ENCODE assay signal across 8 cellular contexts in genomic region chr16:1330931-1331711, GRCh38. TPM values are rescaled to one million over a fixed set of nuclear protein-coding genes. Genes with fewer than 3 reads are reported as not detected.
DNase-seq lines count a peak whose midpoint lies in the region; ATAC-seq, FAIRE-seq and TF ChIP-seq lines count a peak whose summit lies in the region.

No MANE protein-coding gene starts in this region.

- 42 to 47% methylated on average over 18 to 22 of the region's 22 CpGs for WGBS in tibial nerve, 2 donors

- DNase-seq in activated T-cell treated with anti-CD3 and anti-CD28 coated beads, Interleukin-2, amount 50 U/mL, for 4 hours: no peak
- DNase-seq in activated T-cell treated with anti-CD3 and anti-CD28 coated beads, Interleukin-2, amount 50 U/mL, for 72 hours: no peak
- no peak for DNase-seq in astrocyte (ENCODE audit: low read depth)
- peak in 1 of 2 donors; percentile 35 for DNase-seq in memory B cell (ENCODE audit: low spot score in 2 of 2)
- no peak for DNase-seq in tibial nerve (ENCODE audit: low spot score in 2 of 2)
- DNase-seq in ureter (ENCODE audit: low spot score): no peak
- no peak for DNase-seq in stimulated activated CD8-positive, alpha-beta memory T cell treated with anti-CD3 and anti-CD28 coated beads, Interleukin-4, amount 100 ng/mL, for 48 hours
- DNase-seq in NAMALWA (ENCODE audit: low spot score): no peak

- H3K27ac Mint-ChIP-seq in activated T-cell treated with anti-CD3 and anti-CD28 coated beads, Interleukin-2, amount 50 U/mL, for 72 hours: no peak overlapping the region
- H3K27ac Mint-ChIP-seq in astrocyte (ENCODE audit: unreplicated experiment) (no peak overlapping the region), memory B cell (peak overlapping the region; percentile 97)

- H3K27me3 Mint-ChIP-seq in activated T-cell treated with anti-CD3 and anti-CD28 coated beads, Interleukin-2, amount 50 U/mL, for 4 hours (ENCODE audit: low read depth): peaks cover 18% of the 10 kb centered on the region
- H3K27me3 Mint-ChIP-seq in activated T-cell treated with anti-CD3 and anti-CD28 coated beads, Interleukin-2, amount 50 U/mL, for 72 hours (ENCODE audit: low read depth): peaks cover 35% of the 10 kb centered on the region
- peaks cover 26% of the 10 kb centered on the region for H3K27me3 Mint-ChIP-seq in astrocyte (ENCODE audit: low read depth, unreplicated experiment)
- no peaks in the 10 kb centered on the region for H3K27me3 Mint-ChIP-seq in memory B cell

- H3K4me3 ChIP-seq in astrocyte (ENCODE audit: insufficient read depth, low read depth, low read length) (no peak overlapping the region), tibial nerve (peak overlapping the region in 3 of 4 donors; percentile 0 to 41 (median 23))

- no peak for ATAC-seq in activated T-cell treated with anti-CD3 and anti-CD28 coated beads, Interleukin-2, amount 50 U/mL, for 4 hours
- ATAC-seq in activated T-cell treated with anti-CD3 and anti-CD28 coated beads, Interleukin-2, amount 50 U/mL, for 72 hours (replicated peaks in 1 of 2): no peak
- ATAC-seq in memory B cell (ENCODE audit: low read depth): no peak

- H3K9me3 ChIP-seq in astrocyte (ENCODE audit: insufficient read depth, low read depth, low read length) (peaks cover 4% of the 10 kb centered on the region), tibial nerve (peaks cover 0 to 10% (median 0%) of the 10 kb centered on the region in 4 donors)

- no peak overlapping the region for H3K9ac ChIP-seq in astrocyte (ENCODE audit: low read length)

- no peak overlapping the region for H2AFZ ChIP-seq in astrocyte (ENCODE audit: low read depth, low read length)

- H3K4me1 ChIP-seq in astrocyte (ENCODE audit: insufficient read depth, low read length) (peaks cover 11% of the 10 kb centered on the region), tibial nerve (peaks cover 0 to 36% (median 22%) of the 10 kb centered on the region in 4 donors)

- H3K36me3 Mint-ChIP-seq in activated T-cell treated with anti-CD3 and anti-CD28 coated beads, Interleukin-2, amount 50 U/mL, for 4 hours (ENCODE audit: insufficient read depth): peaks cover 4% of the 10 kb centered on the region
- H3K36me3 Mint-ChIP-seq in activated T-cell treated with anti-CD3 and anti-CD28 coated beads, Interleukin-2, amount 50 U/mL, for 72 hours (ENCODE audit: insufficient read depth in 2 of 2): peaks cover 0 to 2% of the 10 kb centered on the region in 2 donors
- H3K36me3 Mint-ChIP-seq in astrocyte (ENCODE audit: low read depth, unreplicated experiment): no peaks in the 10 kb centered on the region
- H3K36me3 Mint-ChIP-seq in memory B cell: no peaks in the 10 kb centered on the region

- no peaks in the 10 kb centered on the region for H3K36me3 ChIP-seq in astrocyte (ENCODE audit: insufficient read depth, low read length)
- peaks cover 0 to 23% (median 0%) of the 10 kb centered on the region in 3 donors for H3K36me3 ChIP-seq in tibial nerve

- H4K20me1 ChIP-seq in astrocyte (ENCODE audit: insufficient read depth, low read length): peaks cover 7% of the 10 kb centered on the region

- no peak for FAIRE-seq in astrocyte (lab: Jason Lieb, UNC)

- peak overlapping the region; percentile 46 for H3K4me2 ChIP-seq in astrocyte (ENCODE audit: low read length)

- H3K27ac ChIP-seq in astrocyte (ENCODE audit: low read depth, low read length) (no peak overlapping the region), tibial nerve (peak overlapping the region in 2 of 4 donors; percentile 26 to 68)

- peaks cover 16% of the 10 kb centered on the region for H3K4me1 Mint-ChIP-seq in activated T-cell treated with anti-CD3 and anti-CD28 coated beads, Interleukin-2, amount 50 U/mL, for 4 hours (ENCODE audit: low read depth)
- H3K4me1 Mint-ChIP-seq in activated T-cell treated with anti-CD3 and anti-CD28 coated beads, Interleukin-2, amount 50 U/mL, for 72 hours (ENCODE audit: low read depth): peaks cover 21% of the 10 kb centered on the region
- H3K4me1 Mint-ChIP-seq in astrocyte (ENCODE audit: low read depth, unreplicated experiment) (no peaks in the 10 kb centered on the region), memory B cell (peaks cover 8% of the 10 kb centered on the region)

- no peaks in the 10 kb centered on the region for H3K9me3 Mint-ChIP-seq in activated T-cell treated with anti-CD3 and anti-CD28 coated beads, Interleukin-2, amount 50 U/mL, for 4 hours
- H3K9me3 Mint-ChIP-seq in activated T-cell treated with anti-CD3 and anti-CD28 coated beads, Interleukin-2, amount 50 U/mL, for 72 hours: no peaks in the 10 kb centered on the region
- H3K9me3 Mint-ChIP-seq in astrocyte (ENCODE audit: unreplicated experiment) (peaks cover 3% of the 10 kb centered on the region), memory B cell (no peaks in the 10 kb centered on the region)

- peak overlapping the region; percentile 49 for H3K4me3 Mint-ChIP-seq in activated T-cell treated with anti-CD3 and anti-CD28 coated beads, Interleukin-2, amount 50 U/mL, for 4 hours
- peak overlapping the region in 1 of 2 donors; percentile 7 for H3K4me3 Mint-ChIP-seq in activated T-cell treated with anti-CD3 and anti-CD28 coated beads, Interleukin-2, amount 50 U/mL, for 72 hours
- H3K4me3 Mint-ChIP-seq in astrocyte (ENCODE audit: unreplicated experiment): no peak overlapping the region
- peak overlapping the region; percentile 84 for H3K4me3 Mint-ChIP-seq in memory B cell

- H3K79me2 ChIP-seq in astrocyte (ENCODE audit: insufficient read depth, low read length): no peaks in the 10 kb centered on the region

- H3K27me3 ChIP-seq in astrocyte (ENCODE audit: insufficient read depth, low read length) (peaks cover 41% of the 10 kb centered on the region), tibial nerve (peaks cover 3 to 60% of the 10 kb centered on the region in 2 donors)

- TF ChIP-seq CTCF in astrocyte (IDR thresholded peaks at IDR 0.05; ENCODE audit: insufficient read depth, low read depth, low read length) (no peak), tibial nerve (IDR thresholded peaks at IDR 0.05) (no peak)

- TF ChIP-seq EP300 in tibial nerve (IDR thresholded peaks at IDR 0.05): no peak

- no peak for TF ChIP-seq POLR2A in tibial nerve (IDR thresholded peaks at IDR 0.05)

RNA-seq across cellular contexts. Expression of gene BAIAP3, which starts 2.3 kb away (rescaled TPM):
- total RNA-seq in activated T-cell treated with anti-CD3 and anti-CD28 coated beads, Interleukin-2, amount 50 U/mL, for 4 hours: under 1 TPM; 0.08 to 0.24 (median 0.16) TPM
- 1 to 10 TPM in 1 of 2 donors, under 1 TPM in 1; 0.26 to 1.1 TPM for total RNA-seq in activated T-cell treated with anti-CD3 and anti-CD28 coated beads, Interleukin-2, amount 50 U/mL, for 72 hours
- total RNA-seq in astrocyte: 1.4 and 2.6 TPM in 2 replicates
- total RNA-seq in tibial nerve: 1 to 10 TPM in 3 of 4 donors, under 1 TPM in 1; 0.66 to 2.7 (median 2.3) TPM
- total RNA-seq in ureter: 3.9 TPM

RNA-seq across cellular contexts. Expression of gene TSR3, which starts 20.6 kb away (rescaled TPM):
- 100 to 1,000 TPM; 108 to 133 (median 112) TPM for total RNA-seq in activated T-cell treated with anti-CD3 and anti-CD28 coated beads, Interleukin-2, amount 50 U/mL, for 4 hours
- total RNA-seq in activated T-cell treated with anti-CD3 and anti-CD28 coated beads, Interleukin-2, amount 50 U/mL, for 72 hours: 10 to 100 TPM; 39.1 to 44.8 TPM
- total RNA-seq in astrocyte (60.1 and 63.3 TPM in 2 replicates), tibial nerve (100 to 1,000 TPM in 3 of 4 donors, 10 to 100 TPM in 1; 72.2 to 122 (median 108) TPM), ureter (38.2 TPM)

RNA-seq across cellular contexts. Expression of gene GNPTG, which starts 20.6 kb away (rescaled TPM):
- 10 to 100 TPM; 21.8 to 27.4 (median 23.1) TPM for total RNA-seq in activated T-cell treated with anti-CD3 and anti-CD28 coated beads, Interleukin-2, amount 50 U/mL, for 4 hours
- 10 to 100 TPM; 22.1 to 23.8 TPM for total RNA-seq in activated T-cell treated with anti-CD3 and anti-CD28 coated beads, Interleukin-2, amount 50 U/mL, for 72 hours
- total RNA-seq in astrocyte (45.5 and 60.5 TPM in 2 replicates), tibial nerve (100 to 1,000 TPM in 1 of 4 donors, 10 to 100 TPM in 3; 51.1 to 117 (median 71.6) TPM), ureter (67.6 TPM)

RNA-seq across cellular contexts. Expression of gene UBE2I, which starts 21.7 kb away (rescaled TPM):
- 100 to 1,000 TPM; 234 to 251 (median 247) TPM for total RNA-seq in activated T-cell treated with anti-CD3 and anti-CD28 coated beads, Interleukin-2, amount 50 U/mL, for 4 hours
- total RNA-seq in activated T-cell treated with anti-CD3 and anti-CD28 coated beads, Interleukin-2, amount 50 U/mL, for 72 hours: 100 to 1,000 TPM; 225 to 231 TPM
- 135 and 143 TPM in 2 replicates for total RNA-seq in astrocyte
- total RNA-seq in tibial nerve: 100 to 1,000 TPM in 3 of 4 donors, 10 to 100 TPM in 1; 87.3 to 161 (median 111) TPM
- total RNA-seq in ureter: 150 TPM
